Comparison of ENCODE assay signal across 5 cellular contexts in the genomic region with DNA sequence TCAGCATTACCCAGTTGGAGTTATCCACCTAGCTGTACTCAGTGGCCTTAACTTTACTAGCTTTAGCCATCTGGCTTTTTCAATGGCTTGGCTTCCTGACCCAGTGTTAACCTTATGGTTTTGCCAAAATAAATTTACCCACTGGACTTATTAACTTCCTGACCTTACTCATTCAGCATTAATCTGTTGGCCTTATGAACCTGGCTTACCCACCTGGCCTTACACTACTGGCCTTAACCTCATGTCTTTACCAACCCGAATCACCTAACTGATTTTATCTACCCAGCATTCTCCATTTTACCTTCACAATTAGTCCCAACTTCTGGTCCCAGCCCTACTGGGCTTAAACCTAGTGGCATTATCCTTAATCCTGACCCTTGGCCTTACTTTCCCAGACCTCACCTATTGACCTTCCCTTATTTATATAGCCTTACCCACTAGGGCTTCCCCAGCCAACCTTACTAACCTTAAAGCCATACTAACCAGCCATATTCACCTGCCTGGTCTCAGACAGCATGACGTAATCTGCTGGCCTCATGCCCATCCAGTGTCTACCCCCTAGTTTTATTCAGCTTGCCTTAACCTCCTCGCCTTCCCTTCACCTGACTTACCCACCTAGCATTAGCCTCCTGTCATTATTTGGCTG.
"Had no signal": no experiment of that assay in that cellular context is flagged by ENCODE, and none has a peak within 500 bp of the region (broad histone marks: within the 10 kb centered on the region; RNA-seq: fewer than 3 reads in every experiment).

No MANE protein-coding gene starts in this region.

- H3K27me3 Mint-ChIP-seq: IgD-negative memory B cell had no signal

- H3K4me1 Mint-ChIP-seq: GM23338, H9, IgD-negative memory B cell had no signal

- H3K9me3 Mint-ChIP-seq: GM23338, H9 had no signal

- H3K27ac Mint-ChIP-seq: GM23338, H9, IgD-negative memory B cell had no signal

- H3K4me3 ChIP-seq: GM23338 had no signal

- DNase-seq: H9, HCEC 1CT, KBM-7 had no signal

- H3K4me3 Mint-ChIP-seq: GM23338, H9, IgD-negative memory B cell had no signal

- ATAC-seq: GM23338 had no signal
